20 cellular contexts compared by ENCODE assay signal in the genomic region with DNA sequence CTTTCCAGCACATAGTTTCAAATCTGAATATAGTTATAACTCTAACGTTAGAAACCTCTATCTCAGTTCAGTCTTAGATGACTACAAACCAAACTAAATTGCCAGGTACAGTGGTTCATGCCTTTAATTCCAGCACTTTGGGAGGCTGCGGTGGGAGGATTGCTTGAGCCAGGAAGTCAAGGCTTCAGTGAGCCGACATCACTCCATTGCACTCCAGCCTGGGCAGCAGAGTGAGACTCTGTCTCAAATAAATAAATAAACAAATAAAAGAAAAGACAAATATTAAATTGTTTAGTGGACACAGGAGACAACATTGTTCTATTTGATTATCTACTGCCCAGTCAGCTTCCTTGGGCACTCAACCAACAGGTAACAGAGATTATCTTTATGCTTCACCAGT. TPM values are rescaled to one million over a fixed set of nuclear protein-coding genes. Genes with fewer than 3 reads are reported as not detected.
DNase-seq lines count a peak whose midpoint lies in the region; ATAC-seq and TF ChIP-seq lines count a peak whose summit lies in the region.
"Had no signal": no experiment of that assay in that cellular context is flagged by ENCODE, and none has a peak within 500 bp of the region (broad histone marks: within the 10 kb centered on the region; RNA-seq: fewer than 3 reads in every experiment).

No MANE protein-coding gene starts in this region.

- H3K27me3 Mint-ChIP-seq in HFFc6 (ENCODE audit: insufficient read depth) (no peaks in the 10 kb centered on the region), glutamatergic neuron (ENCODE audit: unreplicated experiment) (no peaks in the 10 kb centered on the region)

- DNase-seq in HFFc6 (no peak), kidney glomerular epithelial cell (lab: John Stamatoyannopoulos, UW) (peak; percentile 56), COLO668 (lab: John Stamatoyannopoulos, UW; ENCODE audit: unreplicated experiment) (no peak), glutamatergic neuron (no peak), KG1 (lab: John Stamatoyannopoulos, UW) (no peak)
- DNase-seq: activated CD4-positive, CD25-positive, alpha-beta regulatory T cell treated with anti-CD3 and anti-CD28 coated beads, Interleukin-2, amount 50 U/mL, for 72 hours; activated naive CD4-positive, alpha-beta T cell treated with Interleukin-2 at 50 U/mL for 16 hours; activated T-cell treated with anti-CD3 and anti-CD28 coated beads, Interleukin-2, amount 50 U/mL, for 1 hour; Caco-2; caudate nucleus; dermis blood vessel endothelial cell; H7; immature natural killer cell; MM.1S; NCI-H1436; NCI-H510A treated with DMSO at 0.1 percent for 48 hours; substantia nigra; SW 1271 had no signal

- H3K36me3 Mint-ChIP-seq in HFFc6 (ENCODE audit: low read depth) (peaks cover 18% of the 10 kb centered on the region), glutamatergic neuron (ENCODE audit: unreplicated experiment) (no peaks in the 10 kb centered on the region)

- ATAC-seq in SK-N-SH treated with all-trans-retinoic acid at 6 μM for 48 hours, result no peak
- no peak for ATAC-seq in GM21515 (IDR thresholded peaks at IDR 0.05; ENCODE audit: unreplicated experiment)

- no peaks in the 10 kb centered on the region for H3K9me3 Mint-ChIP-seq in HFFc6
- H3K9me3 Mint-ChIP-seq in glutamatergic neuron (ENCODE audit: unreplicated experiment), result no peaks in the 10 kb centered on the region
- H3K9me3 Mint-ChIP-seq: immature natural killer cell had no signal

- H3K27ac Mint-ChIP-seq in HFFc6, result peak overlapping the region; percentile 98
- H3K27ac Mint-ChIP-seq in glutamatergic neuron (ENCODE audit: unreplicated experiment), result no peak overlapping the region
- H3K27ac Mint-ChIP-seq: immature natural killer cell had no signal

- TF ChIP-seq CTCF in HFFc6 (IDR thresholded peaks at IDR 0.05), result no peak
- TF ChIP-seq CTCF in glutamatergic neuron (IDR thresholded peaks at IDR 0.05; ENCODE audit: partially characterized antibody, unreplicated experiment), result no peak

- peaks cover 69% of the 10 kb centered on the region for H3K4me1 Mint-ChIP-seq in HFFc6 (ENCODE audit: low read depth)
- H3K4me1 Mint-ChIP-seq in glutamatergic neuron (ENCODE audit: low read depth, unreplicated experiment), result peaks cover 37% of the 10 kb centered on the region

- H3K4me3 Mint-ChIP-seq in HFFc6, result peak overlapping the region; percentile 94
- no peak overlapping the region for H3K4me3 Mint-ChIP-seq in glutamatergic neuron (ENCODE audit: unreplicated experiment)
- H3K4me3 Mint-ChIP-seq: immature natural killer cell had no signal

TF ChIP-seq in SK-N-SH treated with all-trans-retinoic acid at 6 μM for 48 hours, 23 proteins besides CTCF, POLR2A, EP300 and RAD21:
- TF ChIP-seq BACH2 (CRISPR knock-in tag; IDR thresholded peaks at IDR 0.05; ENCODE audit: borderline replicate concordance), result no peak
- no peak for TF ChIP-seq CSDC2 (CRISPR knock-in tag; IDR thresholded peaks at IDR 0.05)
- TF ChIP-seq, protein P1, sequence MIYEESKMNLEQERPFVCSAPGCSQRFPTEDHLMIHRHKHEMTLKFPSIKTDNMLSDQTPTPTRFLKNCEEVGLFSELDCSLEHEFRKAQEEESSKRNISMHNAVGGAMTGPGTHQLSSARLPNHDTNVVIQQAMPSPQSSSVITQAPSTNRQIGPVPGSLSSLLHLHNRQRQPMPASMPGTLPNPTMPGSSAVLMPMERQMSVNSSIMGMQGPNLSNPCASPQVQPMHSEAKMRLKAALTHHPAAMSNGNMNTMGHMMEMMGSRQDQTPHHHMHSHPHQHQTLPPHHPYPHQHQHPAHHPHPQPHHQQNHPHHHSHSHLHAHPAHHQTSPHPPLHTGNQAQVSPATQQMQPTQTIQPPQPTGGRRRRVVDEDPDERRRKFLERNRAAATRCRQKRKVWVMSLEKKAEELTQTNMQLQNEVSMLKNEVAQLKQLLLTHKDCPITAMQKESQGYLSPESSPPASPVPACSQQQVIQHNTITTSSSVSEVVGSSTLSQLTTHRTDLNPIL (CRISPR knock-in tag; IDR thresholded peaks at IDR 0.05; ENCODE audit: low read depth), result no peak
- no peak for TF ChIP-seq RARB (CRISPR knock-in tag; IDR thresholded peaks at IDR 0.05)
- TF ChIP-seq ISL1 (CRISPR knock-in tag; IDR thresholded peaks at IDR 0.05), result peak; percentile 18; the same call in 1 of the 2 replicates

RNA-seq across cellular contexts. Expression of gene HDAC9, which starts 15.8 kb away (rescaled TPM):
- 10 to 100 TPM; 11.5 to 29.2 (median 13.2) TPM for total RNA-seq in HFFc6 (2021; fragmentation: NEBNext Ultra II Directional; extraction: Animal tissue kit (Norgen Biotek cat#: 25700))
- total RNA-seq in glutamatergic neuron (ENCODE audit: unreplicated experiment), result 94.8 TPM
